Comparison of ENCODE assay signal across 16 cellular contexts in genomic region chr5:137758121-137758520, GRCh38. TPM values are rescaled to one million over a fixed set of nuclear protein-coding genes. Genes with fewer than 3 reads are reported as not detected.
DNase-seq lines count a peak whose midpoint lies in the region; ATAC-seq, FAIRE-seq and TF ChIP-seq lines count a peak whose summit lies in the region.
"Had no signal": no experiment of that assay in that cellular context is flagged by ENCODE, and none has a peak within 500 bp of the region (broad histone marks: within the 10 kb centered on the region; RNA-seq: fewer than 3 reads in every experiment).

No MANE protein-coding gene starts in this region.

- peak overlapping the region; percentile 31 for H3K27ac Mint-ChIP-seq in activated T-cell treated with anti-CD3 and anti-CD28 coated beads, Interleukin-2, amount 50 U/mL, for 72 hours
- no peak overlapping the region for H3K27ac Mint-ChIP-seq in neural crest cell (ENCODE audit: unreplicated experiment)
- H3K27ac Mint-ChIP-seq: H9 had no signal

- peaks cover 20% of the 10 kb centered on the region for H3K4me1 ChIP-seq in OCI-LY3 (ENCODE audit: low read length)

- no peak overlapping the region for H3K27ac ChIP-seq in OCI-LY3 (ENCODE audit: low read length)
- H3K27ac ChIP-seq: 22Rv1, C4-2B had no signal

- FAIRE-seq in H54 (lab: Jason Lieb, UNC) = no peak
- FAIRE-seq: A549 had no signal

- 0 out of 2 replicates have a peak, but pooled peaks cover 5% of the 10 kb centered on the region for H3K27me3 ChIP-seq in OCI-LY3 (ENCODE audit: low read depth, low read length)

- H3K4me1 Mint-ChIP-seq in activated T-cell treated with anti-CD3 and anti-CD28 coated beads, Interleukin-2, amount 50 U/mL, for 72 hours (ENCODE audit: low read depth) = peaks cover 11% of the 10 kb centered on the region
- peaks cover 10% of the 10 kb centered on the region for H3K4me1 Mint-ChIP-seq in neural crest cell

- H3K9me3 Mint-ChIP-seq in activated T-cell treated with anti-CD3 and anti-CD28 coated beads, Interleukin-2, amount 50 U/mL, for 72 hours = no peaks in the 10 kb centered on the region
- H3K9me3 Mint-ChIP-seq in neural crest cell = peaks cover 3% of the 10 kb centered on the region
- H3K9me3 Mint-ChIP-seq: CD4-positive, alpha-beta memory T cell had no signal

- H3K4me3 ChIP-seq in OCI-LY3 (ENCODE audit: low read length) = peak overlapping the region; percentile 29; the same call in 1 of the 2 replicates
- H3K4me3 ChIP-seq: A549 had no signal

- H3K36me3 Mint-ChIP-seq in activated T-cell treated with anti-CD3 and anti-CD28 coated beads, Interleukin-2, amount 50 U/mL, for 72 hours (ENCODE audit: insufficient read depth in 2 of 2) = peaks cover 4 to 5% of the 10 kb centered on the region in 2 donors
- peaks cover under 1% of the 10 kb centered on the region for H3K36me3 Mint-ChIP-seq in neural crest cell (ENCODE audit: low read depth)

- H2AFZ ChIP-seq in OCI-LY3 (ENCODE audit: low read depth, low read length) = no peak overlapping the region

- TF ChIP-seq CTCF in OCI-LY3 (IDR thresholded peaks at IDR 0.05; ENCODE audit: low read depth, low read length) = no peak
- no peak for TF ChIP-seq CTCF in neural crest cell (conservative IDR thresholded peaks at IDR 0.05)
- TF ChIP-seq CTCF in GM20000 (IDR thresholded peaks at IDR 0.05; ENCODE audit: extremely low read depth, missing control alignments) = no peak

- H3K27me3 Mint-ChIP-seq in activated T-cell treated with anti-CD3 and anti-CD28 coated beads, Interleukin-2, amount 50 U/mL, for 72 hours (ENCODE audit: low read depth) = no peaks in the 10 kb centered on the region
- H3K27me3 Mint-ChIP-seq in neural crest cell (ENCODE audit: low read depth) = peaks cover 15% of the 10 kb centered on the region

- no peak for TF ChIP-seq POLR2A in H54 (IDR thresholded peaks at IDR 0.05; ENCODE audit: low read depth, low read length)

- H4K20me1 ChIP-seq in OCI-LY3 (ENCODE audit: insufficient read depth, low read length) = peaks cover 6% of the 10 kb centered on the region; the same call in 1 of the 2 replicates

- no peak overlapping the region for H3K9ac ChIP-seq in OCI-LY3 (ENCODE audit: low read length)

- peaks cover 10% of the 10 kb centered on the region for H3K79me2 ChIP-seq in OCI-LY3 (ENCODE audit: low read length)

- ATAC-seq in activated T-cell treated with anti-CD3 and anti-CD28 coated beads, Interleukin-2, amount 50 U/mL, for 72 hours (replicated peaks in 1 of 2) = no peak
- ATAC-seq: A549 had no signal

- H3K4me3 Mint-ChIP-seq in activated T-cell treated with anti-CD3 and anti-CD28 coated beads, Interleukin-2, amount 50 U/mL, for 72 hours = peak overlapping the region in 1 of 2 donors; percentile 40
- peak overlapping the region; percentile 67 for H3K4me3 Mint-ChIP-seq in neural crest cell
- H3K4me3 Mint-ChIP-seq: CD4-positive, alpha-beta memory T cell; H9 had no signal

- no peak for DNase-seq in activated T-cell treated with anti-CD3 and anti-CD28 coated beads, Interleukin-2, amount 50 U/mL, for 72 hours
- DNase-seq in activated T-cell treated with anti-CD3 and anti-CD28 coated beads, Interleukin-2, amount 50 U/mL, for 1 hour = no peak
- DNase-seq in neural crest cell (ENCODE audit: low read depth, low spot score) (no peak), NCI-H748 treated with DMSO at 0.1 percent for 48 hours (lab: John Stamatoyannopoulos, UW) (no peak), GM20000 (ENCODE audit: low spot score) (no peak), H54 (ENCODE audit: insufficient read length, low spot score) (no peak)
- DNase-seq: AML-193; CD4-positive, alpha-beta memory T cell; DMS79 treated with DMSO at 0.1 percent for 48 hours; GF-D8; GOT3; H9 had no signal

- H3K4me2 ChIP-seq in OCI-LY3 (ENCODE audit: low read length) = peak overlapping the region; percentile 55

- no peaks in the 10 kb centered on the region for H3K9me3 ChIP-seq in OCI-LY3 (ENCODE audit: insufficient read depth, low read length)

- H3K36me3 ChIP-seq in OCI-LY3 (replicated peaks; ENCODE audit: low read depth, low read length) = peaks cover 6% of the 10 kb centered on the region

RNA-seq across cellular contexts. Expression of gene HNRNPA0, which starts 4.0 kb away (rescaled TPM):
- 10 to 100 TPM; 36.3 to 38.2 TPM for total RNA-seq in activated T-cell treated with anti-CD3 and anti-CD28 coated beads, Interleukin-2, amount 50 U/mL, for 72 hours
- total RNA-seq in neural crest cell = 99.0 and 102 TPM in 2 replicates

RNA-seq across cellular contexts. Expression of gene KLHL3, which starts 22.2 kb away (rescaled TPM):
- total RNA-seq in activated T-cell treated with anti-CD3 and anti-CD28 coated beads, Interleukin-2, amount 50 U/mL, for 72 hours = 1 to 10 TPM; 8.3 to 9.7 TPM
- 9.4 and 11.8 TPM in 2 replicates for total RNA-seq in neural crest cell
